25 cellular contexts compared by ENCODE assay signal in the genomic region with DNA sequence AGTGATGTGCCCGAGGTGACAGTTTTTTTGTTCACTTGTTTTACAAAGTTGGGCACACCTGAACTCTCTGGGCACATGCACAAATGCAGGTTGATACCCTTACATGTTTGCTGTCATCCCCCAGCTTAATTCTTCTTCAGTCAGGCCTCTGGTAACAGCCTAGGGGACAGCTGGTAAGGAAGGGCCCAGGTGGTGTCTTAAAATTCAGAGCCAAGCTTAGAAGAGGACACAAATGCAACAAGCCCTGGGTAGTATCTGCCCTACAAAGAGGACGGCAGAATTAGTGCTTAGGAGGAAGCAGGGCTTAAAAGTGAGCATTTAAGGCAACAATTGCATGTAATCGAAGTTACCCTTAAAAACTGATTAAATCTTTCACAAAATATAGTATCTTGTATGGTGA.
"Had no signal": no experiment of that assay in that cellular context is flagged by ENCODE, and none has a peak within 500 bp of the region (broad histone marks: within the 10 kb centered on the region; RNA-seq: fewer than 3 reads in every experiment).

No MANE protein-coding gene starts in this region.

- H3K4me1 ChIP-seq: pancreas, prostate gland, right lobe of liver, sigmoid colon, tibial nerve, upper lobe of left lung had no signal

- DNase-seq: nephron progenitor cell; nucleus accumbens; pancreas; right cardiac atrium; right lobe of liver; sigmoid colon; small intestine; stimulated activated CD4-positive, alpha-beta T cell treated with anti-CD3 and anti-CD28 coated beads, Interleukin-15, amount 100 ng/mL, for 24 hours; stimulated activated CD4-positive, alpha-beta T cell treated with anti-CD3 and anti-CD28 coated beads, Interleukin-2, amount 100 ng/mL, for 24 hours; stimulated activated CD4-positive, alpha-beta T cell treated with anti-CD3 and anti-CD28 coated beads, Interleukin-2, amount 100 ng/mL, for 48 hours; stimulated activated CD4-positive, alpha-beta T cell treated with anti-CD3 and anti-CD28 coated beads, Interleukin-4, amount 100 ng/mL, for 24 hours; stimulated activated naive B cell treated with anti-CD40 and anti-IgM and Interleukin-4, amounts not matched to agents 10 μg/mL and 1 μg/mL and 100 μg/mL, for 72 hours; stimulated activated naive CD4-positive, alpha-beta T cell treated with Interleukin-2 at 50 U/mL for 16 hours; stomach; thyroid gland; trophoblast cell; upper lobe of left lung had no signal

- H3K9me3 ChIP-seq: neutrophil, pancreas, prostate gland, right lobe of liver, sigmoid colon, stomach, thoracic aorta, thyroid gland, tibial nerve, upper lobe of left lung, vagina had no signal

- H3K36me3 ChIP-seq: neutrophil, pancreas, prostate gland, right lobe of liver, sigmoid colon, thoracic aorta, thyroid gland, tibial nerve, upper lobe of left lung, vagina had no signal

- H3K4me3 ChIP-seq: pancreas, prostate gland, right lobe of liver, sigmoid colon, stomach, thoracic aorta, thyroid gland, tibial nerve, upper lobe of left lung, vagina had no signal

- ATAC-seq: natural killer cell treated with Interleukin-12 subunit alpha and Interleukin-12 subunit beta and Interleukin-15 and Interleukin-18, amount 100 ng/mL, for 72 hours; pancreas; right cardiac atrium; right lobe of liver; stimulated activated effector memory CD8-positive, alpha-beta T cell treated with anti-CD3 and anti-CD28 coated beads, Interleukin-12 subunit alpha, Interleukin-12 subunit beta, amount 100 ng/mL, for 72 hours; stimulated activated naive B cell treated with anti-CD40 and anti-IgM and Interleukin-4, amounts not matched to agents 10 μg/mL and 1 μg/mL and 100 μg/mL, for 72 hours had no signal

- H3K27ac ChIP-seq: neutrophil, pancreas, prostate gland, right lobe of liver, sigmoid colon, stomach, thoracic aorta, thyroid gland, tibial nerve, upper lobe of left lung, vagina had no signal

- H3K27me3 ChIP-seq: neutrophil, pancreas, right lobe of liver, sigmoid colon, stomach, thyroid gland, tibial nerve, upper lobe of left lung, vagina had no signal

- FAIRE-seq: pancreas, small intestine, urothelium cell line had no signal
